Comparison of ENCODE assay signal across 14 cellular contexts in genomic region chr19:10339977-10340376, GRCh38. TPM values are rescaled to one million over a fixed set of nuclear protein-coding genes. Genes with fewer than 3 reads are reported as not detected.
DNase-seq lines count a peak whose midpoint lies in the region; ATAC-seq and TF ChIP-seq lines count a peak whose summit lies in the region.
"Had no signal": no experiment of that assay in that cellular context is flagged by ENCODE, and none has a peak within 500 bp of the region (broad histone marks: within the 10 kb centered on the region; RNA-seq: fewer than 3 reads in every experiment).

No MANE protein-coding gene starts in this region.

- H3K79me2 ChIP-seq in OCI-LY3 (ENCODE audit: low read length), result peaks cover 11% of the 10 kb centered on the region

- H3K9me3 Mint-ChIP-seq in activated naive CD4-positive, alpha-beta T cell treated with anti-CD3 and anti-CD28 coated beads, Interleukin-2, amount 50 U/mL, for 24 hours, result no peaks in the 10 kb centered on the region
- no peaks in the 10 kb centered on the region for H3K9me3 Mint-ChIP-seq in central memory CD8-positive, alpha-beta T cell

- ATAC-seq in central memory CD8-positive, alpha-beta T cell (replicated peaks; ENCODE audit: extremely low read depth, poor library complexity, severe bottlenecking), result no peak
- no peak for ATAC-seq in upper lobe of left lung (ENCODE audit: low FRiP score in 2 of 2)
- ATAC-seq: PC-3 had no signal

- peak overlapping the region; percentile 87 for H3K4me3 Mint-ChIP-seq in activated naive CD4-positive, alpha-beta T cell treated with anti-CD3 and anti-CD28 coated beads, Interleukin-2, amount 50 U/mL, for 24 hours
- peak overlapping the region; percentile 85 for H3K4me3 Mint-ChIP-seq in central memory CD8-positive, alpha-beta T cell

- H3K4me3 ChIP-seq in OCI-LY3 (ENCODE audit: low read length), result peak overlapping the region; percentile 78
- no peak overlapping the region for H3K4me3 ChIP-seq in upper lobe of left lung
- H3K4me3 ChIP-seq: mucosa of descending colon, thyroid gland had no signal

- no peak for DNase-seq in activated naive CD4-positive, alpha-beta T cell treated with anti-CD3 and anti-CD28 coated beads, Interleukin-2, amount 50 U/mL, for 16 hours
- no peak for DNase-seq in central memory CD8-positive, alpha-beta T cell (ENCODE audit: low spot score in 2 of 2)
- DNase-seq in upper lobe of left lung (no peak), midbrain (lab: John Stamatoyannopoulos, UW) (no peak), posterior cingulate gyrus (no peak), erythroblast (lab: John Stamatoyannopoulos, UW) (no peak)
- DNase-seq: cerebellar nuclear complex, NCI-H1417, NCI-H446, PC-3, thyroid gland had no signal

- peak overlapping the region; percentile 98 for H3K4me2 ChIP-seq in OCI-LY3 (ENCODE audit: low read length)

- H3K27me3 ChIP-seq in OCI-LY3 (ENCODE audit: low read depth, low read length) (no peaks in the 10 kb centered on the region), upper lobe of left lung (no peaks in the 10 kb centered on the region)
- H3K27me3 ChIP-seq: thyroid gland had no signal

- 79 to 85% methylated on average over 5 of the region's 5 CpGs for WGBS in upper lobe of left lung, 2 donors

- H2AFZ ChIP-seq in OCI-LY3 (ENCODE audit: low read depth, low read length), result peak overlapping the region; percentile 43; the same call in 1 of the 2 replicates

- no peak for TF ChIP-seq EP300 in upper lobe of left lung (IDR thresholded peaks at IDR 0.05)

- TF ChIP-seq CTCF in OCI-LY3 (IDR thresholded peaks at IDR 0.05; ENCODE audit: low read depth, low read length), result no peak
- no peak for TF ChIP-seq CTCF in upper lobe of left lung (IDR thresholded peaks at IDR 0.05)

- intact Hi-C loops in posterior cingulate gyrus (cut with DNase I), result loop anchor here (10.0 kb wide), 1 partner anchor 75 kb away; no protein-coding TSS in a partner anchor

- no peaks in the 10 kb centered on the region for H3K36me3 Mint-ChIP-seq in activated naive CD4-positive, alpha-beta T cell treated with anti-CD3 and anti-CD28 coated beads, Interleukin-2, amount 50 U/mL, for 24 hours
- H3K36me3 Mint-ChIP-seq in central memory CD8-positive, alpha-beta T cell (ENCODE audit: insufficient read depth), result peaks cover 12% of the 10 kb centered on the region

- H3K4me1 Mint-ChIP-seq in activated naive CD4-positive, alpha-beta T cell treated with anti-CD3 and anti-CD28 coated beads, Interleukin-2, amount 50 U/mL, for 24 hours, result peaks cover 25% of the 10 kb centered on the region
- H3K4me1 Mint-ChIP-seq in central memory CD8-positive, alpha-beta T cell, result peaks cover 24% of the 10 kb centered on the region

- peak overlapping the region; percentile 47 for H3K27ac ChIP-seq in OCI-LY3 (ENCODE audit: low read length)
- H3K27ac ChIP-seq in upper lobe of left lung, result peak overlapping the region in 3 of 4 donors; percentile 18 to 82 (median 68)
- H3K27ac ChIP-seq: thyroid gland had no signal

- TF ChIP-seq POLR2A in upper lobe of left lung (IDR thresholded peaks at IDR 0.05) (no peak), erythroblast (IDR thresholded peaks at IDR 0.05; ENCODE audit: low read length) (no peak)

- no peaks in the 10 kb centered on the region for H4K20me1 ChIP-seq in OCI-LY3 (ENCODE audit: insufficient read depth, low read length)

- H3K4me1 ChIP-seq in OCI-LY3 (ENCODE audit: low read length), result peaks cover 25% of the 10 kb centered on the region
- H3K4me1 ChIP-seq in upper lobe of left lung, result peaks cover 0 to 17% (median 6%) of the 10 kb centered on the region in 4 donors

- H3K36me3 ChIP-seq in OCI-LY3 (replicated peaks; ENCODE audit: low read depth, low read length), result peaks cover 7% of the 10 kb centered on the region
- no peaks in the 10 kb centered on the region for H3K36me3 ChIP-seq in upper lobe of left lung
- H3K36me3 ChIP-seq: thyroid gland had no signal

- peak overlapping the region; percentile 77; the same call in 1 of the 2 replicates for H3K9ac ChIP-seq in OCI-LY3 (ENCODE audit: low read length)

- H3K27me3 Mint-ChIP-seq in activated naive CD4-positive, alpha-beta T cell treated with anti-CD3 and anti-CD28 coated beads, Interleukin-2, amount 50 U/mL, for 24 hours, result no peaks in the 10 kb centered on the region
- no peaks in the 10 kb centered on the region for H3K27me3 Mint-ChIP-seq in central memory CD8-positive, alpha-beta T cell

- peak overlapping the region; percentile 97 for H3K27ac Mint-ChIP-seq in activated naive CD4-positive, alpha-beta T cell treated with anti-CD3 and anti-CD28 coated beads, Interleukin-2, amount 50 U/mL, for 24 hours
- H3K27ac Mint-ChIP-seq in central memory CD8-positive, alpha-beta T cell (ENCODE audit: low read depth), result peak overlapping the region; percentile 92

- no peaks in the 10 kb centered on the region for H3K9me3 ChIP-seq in OCI-LY3 (ENCODE audit: insufficient read depth, low read length)
- no peaks in the 10 kb centered on the region for H3K9me3 ChIP-seq in upper lobe of left lung
- H3K9me3 ChIP-seq: mucosa of descending colon, thyroid gland had no signal

RNA-seq across cellular contexts. Expression of gene ICAM3, which starts 0.6 kb away (rescaled TPM):
- 10 to 100 TPM; 12.7 to 53.9 (median 20.5) TPM for total RNA-seq in upper lobe of left lung

RNA-seq across cellular contexts. Expression of gene RAVER1, which starts 6.6 kb away (rescaled TPM):
- total RNA-seq in upper lobe of left lung, result 10 to 100 TPM; 17.8 to 49.9 (median 37.2) TPM

RNA-seq across cellular contexts. Expression of gene FDX2, which starts 24.2 kb away (rescaled TPM):
- 10 to 100 TPM; 16.6 to 27.5 (median 26.0) TPM for total RNA-seq in upper lobe of left lung

RNA-seq across cellular contexts. Expression of gene ZGLP1, which starts 30.4 kb away (rescaled TPM):
- total RNA-seq in upper lobe of left lung, result 10 to 100 TPM in 1 of 6 donors, 1 to 10 TPM in 5; 1.8 to 21.6 (median 5.4) TPM

RNA-seq across cellular contexts. Expression of gene TYK2, which starts 40.4 kb away (rescaled TPM):
- total RNA-seq in upper lobe of left lung, result 100 to 1,000 TPM in 5 of 6 donors, 10 to 100 TPM in 1; 91.5 to 569 (median 152) TPM
